In genomic region chr17:31509095-31509804, GRCh38 we compare ENCODE assay signal across 10 cellular contexts.
DNase-seq lines count a peak whose midpoint lies in the region; ATAC-seq, FAIRE-seq and TF ChIP-seq lines count a peak whose summit lies in the region.
"Had no signal": no experiment of that assay in that cellular context is flagged by ENCODE, and none has a peak within 500 bp of the region (broad histone marks: within the 10 kb centered on the region; RNA-seq: fewer than 3 reads in every experiment).

No MANE protein-coding gene starts in this region.

- peaks cover 9% of the 10 kb centered on the region; the same call in 1 of the 3 replicates for H3K79me2 ChIP-seq in K562 (ENCODE audit: control insufficient read depth, insufficient read depth, low read length)

- H3K36me3 ChIP-seq in K562 (ENCODE audit: control insufficient read depth, insufficient read depth, low read length), result no peaks in the 10 kb centered on the region
- no peaks in the 10 kb centered on the region for H3K36me3 ChIP-seq in small intestine (ENCODE audit: control insufficient read depth in 2 of 2, insufficient read depth in 2 of 2, low read length in 2 of 2)
- H3K36me3 ChIP-seq: HAP-1, SJSA1 had no signal

- H4K20me1 ChIP-seq in K562 (replicated peaks; ENCODE audit: control insufficient read depth, insufficient read depth, low read length), result peaks cover 3% of the 10 kb centered on the region; the same call in 1 of the 2 replicates

- H3K4me1 ChIP-seq in K562 (replicated peaks in 1 of 2; ENCODE audit: control insufficient read depth in 2 of 2, insufficient read depth in 2 of 2, low read length in 2 of 2) (peaks cover 27 to 40% of the 10 kb centered on the region in 2 experiments), small intestine (ENCODE audit: control insufficient read depth in 2 of 2, insufficient read depth in 1 of 2, low read depth in 1 of 2, low read length in 1 of 2) (peaks cover 0 to 18% of the 10 kb centered on the region in 2 donors)
- H3K4me1 ChIP-seq: HAP-1, SJSA1 had no signal

- H3K9ac ChIP-seq in K562 (ENCODE audit: insufficient read depth in 1 of 2, low read depth in 2 of 2, low read length in 2 of 2), result peak overlapping the region; percentile 65 to 85

- peak overlapping the region; percentile 27; the same call in 1 of the 2 replicates for H2AFZ ChIP-seq in K562 (ENCODE audit: low read depth, low read length)

- CTCF ChIA-PET in K562 (lab: Yijun Ruan, JAX; ENCODE audit: low intra/inter-chr PET ratio), result no interaction called here

- POLR2A ChIA-PET in K562 (lab: Yijun Ruan, JAX), result interaction anchor here (0.7 to 1.8 kb wide), 4 partner anchors 8 to 37 kb away, joined by 3 to 6 read pairs (median 4); no protein-coding TSS in a partner anchor

- in situ Hi-C loops in K562 (cut with MboI), result loop anchor here (10.0 kb wide), 1 partner anchor 494 kb away; no protein-coding TSS in a partner anchor

- H3K9me1 ChIP-seq in K562 (ENCODE audit: control insufficient read depth, insufficient read depth, low read length), result peaks cover 15% of the 10 kb centered on the region

- TF ChIP-seq EP300 in K562 (IDR thresholded peaks at IDR 0.05; ENCODE audit: low read length), result no peak

- H3K4me2 ChIP-seq in K562 (ENCODE audit: insufficient read depth, low read length), result peak overlapping the region; percentile 73

- FAIRE-seq in K562 (lab: Jason Lieb, UNC), result no peak
- no peak for FAIRE-seq in small intestine (lab: Jason Lieb, UNC)

- BruUV-seq in K562 (replicated peaks; lab: Mats Ljungman, UMichigan), result no TSS peak

- intact Hi-C loops in K562 (cut with micrococcal nuclease), result loop anchor here (5.0 kb wide), 1 partner anchor 52 kb away; no protein-coding TSS in a partner anchor

- TF ChIP-seq RAD21 in K562 (CRISPR knock-in tag; conservative IDR thresholded peaks at IDR 0.05 in 1 of 2, IDR thresholded peaks at IDR 0.05 in 1 of 2), result no peak

- ATAC-seq in GM19395 (IDR thresholded peaks at IDR 0.05; ENCODE audit: unreplicated experiment) (peak; percentile 31), HG03439 (IDR thresholded peaks at IDR 0.05; ENCODE audit: unreplicated experiment) (peak; percentile 22), K562 (peak; percentile 40), GM18870 (IDR thresholded peaks at IDR 0.05; ENCODE audit: unreplicated experiment) (no peak)

- 29% methylated on average over 12 of the region's 13 CpGs for WGBS in K562 (ENCODE audit: insufficient coverage, low coverage, missing lambda C conversion rate)
- 23 to 50% (median 30%) methylated on average over 11 to 13 of the region's 13 CpGs for WGBS in small intestine, 3 donors

- H3K27ac ChIP-seq in K562 (ENCODE audit: extremely low read depth, low read depth, low read length) (peak overlapping the region; percentile 71), small intestine (ENCODE audit: low read depth in 1 of 2, low read length in 1 of 2) (peak overlapping the region; percentile 75 to 79)
- H3K27ac ChIP-seq: SJSA1 had no signal

- DNase-seq in K562 (ENCODE audit: extremely low read depth in 1 of 4, low spot score in 3 of 4), result peak in 1 of 4 experiments; percentile 36
- DNase-seq in small intestine, result no peak
- no peak for DNase-seq in kidney glomerular epithelial cell (lab: John Stamatoyannopoulos, UW)
- DNase-seq in NCI-H1048 (lab: John Stamatoyannopoulos, UW), result no peak
- DNase-seq in stimulated activated naive CD4-positive, alpha-beta T cell treated with Interleukin-2 at 50 U/mL for 16 hours (lab: John Stamatoyannopoulos, UW), result no peak

- no peak for TF ChIP-seq CTCF in K562 (IDR thresholded peaks at IDR 0.05 in 2 of 3, conservative IDR thresholded peaks at IDR 0.05 in 1 of 3; ENCODE audit: insufficient read depth in 2 of 3, low read depth in 1 of 3, low read length in 3 of 3)

- TF ChIP-seq POLR2A in K562 (conservative IDR thresholded peaks at IDR 0.05), result no peak

- H3K9me3 ChIP-seq in K562 (replicated peaks; ENCODE audit: control insufficient read depth, insufficient read depth, low read depth, low read length), result no peaks in the 10 kb centered on the region
- no peaks in the 10 kb centered on the region for H3K9me3 ChIP-seq in small intestine (ENCODE audit: control insufficient read depth, low read depth)
- H3K9me3 ChIP-seq: HAP-1, SJSA1 had no signal

- H3K27me3 ChIP-seq in K562 (ENCODE audit: control insufficient read depth in 2 of 2, insufficient read depth in 2 of 2, low read length in 2 of 2) (no peaks in the 10 kb centered on the region), small intestine (ENCODE audit: control insufficient read depth in 2 of 2, insufficient read depth in 2 of 2, low read length in 2 of 2) (no peaks in the 10 kb centered on the region)
- H3K27me3 ChIP-seq: SJSA1 had no signal

- H3K4me3 ChIP-seq in K562, result no peak overlapping the region
- H3K4me3 ChIP-seq in small intestine (ENCODE audit: low read depth in 1 of 2, low read length in 2 of 2), result peak overlapping the region in 1 of 2 donors; percentile 12
- H3K4me3 ChIP-seq: HAP-1, SJSA1 had no signal

TF ChIP-seq in K562, 482 proteins besides CTCF, POLR2A, EP300 and RAD21 (continues in another document):
- TF ChIP-seq CEBPG (CRISPR knock-in tag; IDR thresholded peaks at IDR 0.05) (peak; percentile 92), CEBPG (tag; conservative IDR thresholded peaks at IDR 0.05 in 1 of 2, IDR thresholded peaks at IDR 0.05 in 1 of 2) (peak; percentile 82 to 93), RCOR1 (IDR thresholded peaks at IDR 0.05; ENCODE audit: borderline replicate concordance in 1 of 2, low read depth in 2 of 2, low read length in 2 of 2) (0 out of 4 replicates have a peak, but pooled peaks of 1 of the 2 experiments have one; percentile 1), ZNF717 (CRISPR knock-in tag; IDR thresholded peaks at IDR 0.05) (no peak), TCF3 (CRISPR knock-in tag; IDR thresholded peaks at IDR 0.05) (no peak), ZNF77 (CRISPR knock-in tag; IDR thresholded peaks at IDR 0.05) (no peak), TEAD4 (IDR thresholded peaks at IDR 0.05; ENCODE audit: low read length) (no peak), TEAD4 (CRISPR knock-in tag; IDR thresholded peaks at IDR 0.05; ENCODE audit: borderline replicate concordance) (no peak), ZBTB9 (CRISPR knock-in tag; IDR thresholded peaks at IDR 0.05) (no peak), ATF3 (IDR thresholded peaks at IDR 0.05) (peak; percentile 94), ATF3 (CRISPR knock-in tag; conservative IDR thresholded peaks at IDR 0.05) (peak; percentile 75; the same call in 1 of the 2 replicates), USF2 (CRISPR knock-in tag; IDR thresholded peaks at IDR 0.05) (peak; percentile 4; the same call in 1 of the 2 replicates), MEIS2 (IDR thresholded peaks at IDR 0.05; ENCODE audit: partially characterized antibody) (peak; percentile 90), POLR2G (IDR thresholded peaks at IDR 0.05; ENCODE audit: low read depth, low read length) (peak; percentile 46; the same call in 1 of the 2 replicates), MAFF (IDR thresholded peaks at IDR 0.05; ENCODE audit: low read length) (no peak), ATF7 (IDR thresholded peaks at IDR 0.05) (peak; percentile 1; the same call in 1 of the 2 replicates), ZNF766 (CRISPR knock-in tag; conservative IDR thresholded peaks at IDR 0.05) (0 out of 2 replicates have a peak, but pooled peaks have one; percentile 36), MLX (CRISPR knock-in tag; conservative IDR thresholded peaks at IDR 0.05) (no peak)
